ENCODE assay signal across 10 cellular contexts in genomic region chr3:188792788-188793187, GRCh38.
A peak's percentile ranks its signal among the peaks of the same experiment; 100 is the strongest.
DNase-seq lines count a peak whose midpoint lies in the region; ATAC-seq and TF ChIP-seq lines count a peak whose summit lies in the region.
"Had no signal": no experiment of that assay in that cellular context is flagged by ENCODE, and none has a peak within 500 bp of the region (broad histone marks: within the 10 kb centered on the region; RNA-seq: fewer than 3 reads in every experiment).

No MANE protein-coding gene starts in this region.

- H3K27ac Mint-ChIP-seq in activated naive CD4-positive, alpha-beta T cell treated with anti-CD3 and anti-CD28 coated beads for 36 hours = no peak overlapping the region

- H3K9me3 Mint-ChIP-seq in activated naive CD4-positive, alpha-beta T cell treated with anti-CD3 and anti-CD28 coated beads for 36 hours = no peaks in the 10 kb centered on the region

- H3K4me1 ChIP-seq in BE2C = no peaks in the 10 kb centered on the region

- DNase-seq in BE2C (peak; percentile 54), MG63 (peak; percentile 9), epithelial cell of proximal tubule (ENCODE audit: low read depth) (no peak), myocyte (ENCODE audit: low read depth) (peak; percentile 59), DMS79 treated with DMSO at 0.1 percent for 48 hours (lab: John Stamatoyannopoulos, UW) (no peak)
- no peak for DNase-seq in activated naive CD4-positive, alpha-beta T cell treated with anti-CD3 and anti-CD28 coated beads for 36 hours
- no peak for DNase-seq in stimulated activated CD4-positive, alpha-beta T cell treated with anti-CD3 and anti-CD28 coated beads, Interleukin-15, amount 100 ng/mL, for 24 hours
- DNase-seq: amniotic stem cell, NCI-H510A had no signal

- intact Hi-C loops in activated naive CD4-positive, alpha-beta T cell treated with anti-CD3 and anti-CD28 coated beads for 36 hours (cut with micrococcal nuclease) = no loop called here

- H3K4me3 ChIP-seq in BE2C (ENCODE audit: low read depth, low read length) (no peak overlapping the region), MG63 (no peak overlapping the region), epithelial cell of proximal tubule (ENCODE audit: low read depth, low read length) (no peak overlapping the region)

- no peaks in the 10 kb centered on the region for H3K36me3 Mint-ChIP-seq in activated naive CD4-positive, alpha-beta T cell treated with anti-CD3 and anti-CD28 coated beads for 36 hours (ENCODE audit: low read depth)

- no peaks in the 10 kb centered on the region for H3K36me3 ChIP-seq in BE2C
- no peaks in the 10 kb centered on the region for H3K36me3 ChIP-seq in MG63

- CTCF ChIA-PET in activated naive CD4-positive, alpha-beta T cell treated with anti-CD3 and anti-CD28 coated beads for 36 hours (lab: Charles Lee) = interaction anchor here (0.7 to 1.4 kb wide), 3 partner anchors 10 to 1047 kb away, joined by 5 to 12 read pairs (median 6); no protein-coding TSS in a partner anchor

- peaks cover 3% of the 10 kb centered on the region for H3K4me1 Mint-ChIP-seq in activated naive CD4-positive, alpha-beta T cell treated with anti-CD3 and anti-CD28 coated beads for 36 hours (ENCODE audit: low read depth)

- no peaks in the 10 kb centered on the region for H3K27me3 Mint-ChIP-seq in activated naive CD4-positive, alpha-beta T cell treated with anti-CD3 and anti-CD28 coated beads for 36 hours (ENCODE audit: low read depth)

- ATAC-seq in HG03108 (IDR thresholded peaks at IDR 0.05; ENCODE audit: unreplicated experiment) = no peak

- TF ChIP-seq CTCF in BE2C (IDR thresholded peaks at IDR 0.05; ENCODE audit: low read depth, low read length) (peak; percentile 47), epithelial cell of proximal tubule (conservative IDR thresholded peaks at IDR 0.05; ENCODE audit: low read depth, low read length) (peak; percentile 16)

- no peak overlapping the region for H3K4me3 Mint-ChIP-seq in activated naive CD4-positive, alpha-beta T cell treated with anti-CD3 and anti-CD28 coated beads for 36 hours

- H3K27me3 ChIP-seq in BE2C (no peaks in the 10 kb centered on the region), MG63 (no peaks in the 10 kb centered on the region)

- H3K9me3 ChIP-seq in BE2C (no peaks in the 10 kb centered on the region), MG63 (no peaks in the 10 kb centered on the region)

Comparison
In these comparisons a context has a peak if more than half of its experiments do, and no peak if none do; other contexts are left out.
1. DNase-seq: peak in BE2C (single experiment), MG63 (single experiment) and myocyte (single experiment); none in epithelial cell of proximal tubule (single experiment), activated naive CD4-positive, alpha-beta T cell treated with anti-CD3 and anti-CD28 coated beads for 36 hours (single experiment), DMS79 treated with DMSO at 0.1 percent for 48 hours (single experiment) and stimulated activated CD4-positive, alpha-beta T cell treated with anti-CD3 and anti-CD28 coated beads, Interleukin-15, amount 100 ng/mL, for 24 hours (single experiment).